ENCODE assay signal across 7 cellular contexts in genomic region chr20:10654630-10655029, GRCh38. TPM values are rescaled to one million over a fixed set of nuclear protein-coding genes. Genes with fewer than 3 reads are reported as not detected.
A peak's percentile ranks its signal among the peaks of the same experiment; 100 is the strongest.
DNase-seq lines count a peak whose midpoint lies in the region; ATAC-seq and TF ChIP-seq lines count a peak whose summit lies in the region.

No MANE protein-coding gene starts in this region.

- peaks cover 23% of the 10 kb centered on the region for H3K27me3 Mint-ChIP-seq in activated CD4-positive, alpha-beta memory T cell treated with anti-CD3 and anti-CD28 coated beads for 36 hours

- TF ChIP-seq POLR2A in esophagus squamous epithelium (IDR thresholded peaks at IDR 0.05): peak in 1 of 4 donors; percentile 20

- H3K4me3 ChIP-seq in esophagus squamous epithelium (peak overlapping the region in 3 of 4 donors; percentile 1 to 49 (median 13)), thoracic aorta (peak overlapping the region; percentile 15)

- H3K4me1 ChIP-seq in esophagus squamous epithelium (peaks cover 54 to 100% (median 89%) of the 10 kb centered on the region in 3 donors), thoracic aorta (ENCODE audit: control insufficient read depth in 1 of 2, low read depth in 2 of 2) (peaks cover 59 to 97% of the 10 kb centered on the region in 2 donors)

- no peak for TF ChIP-seq CTCF in esophagus squamous epithelium (IDR thresholded peaks at IDR 0.05)
- TF ChIP-seq CTCF in thoracic aorta (IDR thresholded peaks at IDR 0.05): no peak

- intact Hi-C loops in esophagus squamous epithelium (cut with DNase I): no loop called here
- intact Hi-C loops in activated CD4-positive, alpha-beta memory T cell treated with anti-CD3 and anti-CD28 coated beads for 36 hours (cut with micrococcal nuclease): no loop called here

- no peak overlapping the region for H3K27ac Mint-ChIP-seq in activated CD4-positive, alpha-beta memory T cell treated with anti-CD3 and anti-CD28 coated beads for 36 hours

- H3K9me3 ChIP-seq in esophagus squamous epithelium: no peaks in the 10 kb centered on the region
- no peaks in the 10 kb centered on the region for H3K9me3 ChIP-seq in thoracic aorta

- peak overlapping the region; percentile 80 to 99 (median 92) for H3K27ac ChIP-seq in esophagus squamous epithelium
- H3K27ac ChIP-seq in thoracic aorta: peak overlapping the region; percentile 98 to 100

- H3K36me3 ChIP-seq in esophagus squamous epithelium (peaks cover 26 to 88% (median 28%) of the 10 kb centered on the region in 3 donors), thoracic aorta (peaks cover 31% of the 10 kb centered on the region)

- 17 to 30% methylated on average over 7 of the region's 7 CpGs for WGBS in esophagus squamous epithelium, 2 donors

- DNase-seq in esophagus squamous epithelium (lab: John Stamatoyannopoulos, UW): no peak
- DNase-seq in thoracic aorta (ENCODE audit: low spot score): no peak
- no peak for DNase-seq in activated CD4-positive, alpha-beta memory T cell treated with anti-CD3 and anti-CD28 coated beads for 36 hours
- no peak for DNase-seq in activated T-cell treated with anti-CD3 and anti-CD28 coated beads for 4 hours
- no peak for DNase-seq in EL

- H3K9me3 Mint-ChIP-seq in activated CD4-positive, alpha-beta memory T cell treated with anti-CD3 and anti-CD28 coated beads for 36 hours: no peaks in the 10 kb centered on the region

- no peak overlapping the region for H3K4me3 Mint-ChIP-seq in activated CD4-positive, alpha-beta memory T cell treated with anti-CD3 and anti-CD28 coated beads for 36 hours

- H3K36me3 Mint-ChIP-seq in activated CD4-positive, alpha-beta memory T cell treated with anti-CD3 and anti-CD28 coated beads for 36 hours: no peaks in the 10 kb centered on the region

- CTCF ChIA-PET in activated CD4-positive, alpha-beta memory T cell treated with anti-CD3 and anti-CD28 coated beads for 36 hours (lab: Charles Lee): interaction anchor here (0.6 kb wide), 1 partner anchor 1049 kb away, joined by 3 read pairs; no protein-coding TSS in a partner anchor

- H3K4me1 Mint-ChIP-seq in activated CD4-positive, alpha-beta memory T cell treated with anti-CD3 and anti-CD28 coated beads for 36 hours (ENCODE audit: low read depth): no peaks in the 10 kb centered on the region

- H3K27me3 ChIP-seq in esophagus squamous epithelium: no peaks in the 10 kb centered on the region
- H3K27me3 ChIP-seq in thoracic aorta (replicated peaks; ENCODE audit: insufficient read depth): no peaks in the 10 kb centered on the region

- POLR2A ChIA-PET in activated CD4-positive, alpha-beta memory T cell treated with anti-CD3 and anti-CD28 coated beads for 36 hours (lab: Charles Lee): no interaction called here

- ATAC-seq in GM19467 (IDR thresholded peaks at IDR 0.05; ENCODE audit: unreplicated experiment): peak; percentile 48
- peak; percentile 81 for ATAC-seq in HG03442 (IDR thresholded peaks at IDR 0.05; ENCODE audit: unreplicated experiment)
- no peak for ATAC-seq in thoracic aorta (ENCODE audit: insufficient number of reproducible peaks, low FRiP score, low read depth)

RNA-seq across cellular contexts. Expression of gene JAG1, which starts 19.2 kb away (rescaled TPM):
- total RNA-seq in esophagus squamous epithelium: 100 to 1,000 TPM in 3 of 4 donors, 10 to 100 TPM in 1; 89.6 to 182 (median 123) TPM
- 100 to 1,000 TPM; 237 to 253 TPM for total RNA-seq in thoracic aorta
- total RNA-seq in activated CD4-positive, alpha-beta memory T cell treated with anti-CD3 and anti-CD28 coated beads for 36 hours: under 1 TPM; 0.15 to 0.40 TPM

Comparison
In these comparisons a context has a peak if more than half of its experiments do, and no peak if none do; other contexts are left out.
1. RNA of gene JAG1, which starts 19.2 kb away (total RNA-seq): 237 to 253 TPM in thoracic aorta and 89.6 to 182 TPM in esophagus squamous epithelium; 0.15 to 0.40 TPM in activated CD4-positive, alpha-beta memory T cell treated with anti-CD3 and anti-CD28 coated beads for 36 hours; every median in the first group is over 10 times any median in the second.